1 cellular context compared by ENCODE assay signal in the genomic region with DNA sequence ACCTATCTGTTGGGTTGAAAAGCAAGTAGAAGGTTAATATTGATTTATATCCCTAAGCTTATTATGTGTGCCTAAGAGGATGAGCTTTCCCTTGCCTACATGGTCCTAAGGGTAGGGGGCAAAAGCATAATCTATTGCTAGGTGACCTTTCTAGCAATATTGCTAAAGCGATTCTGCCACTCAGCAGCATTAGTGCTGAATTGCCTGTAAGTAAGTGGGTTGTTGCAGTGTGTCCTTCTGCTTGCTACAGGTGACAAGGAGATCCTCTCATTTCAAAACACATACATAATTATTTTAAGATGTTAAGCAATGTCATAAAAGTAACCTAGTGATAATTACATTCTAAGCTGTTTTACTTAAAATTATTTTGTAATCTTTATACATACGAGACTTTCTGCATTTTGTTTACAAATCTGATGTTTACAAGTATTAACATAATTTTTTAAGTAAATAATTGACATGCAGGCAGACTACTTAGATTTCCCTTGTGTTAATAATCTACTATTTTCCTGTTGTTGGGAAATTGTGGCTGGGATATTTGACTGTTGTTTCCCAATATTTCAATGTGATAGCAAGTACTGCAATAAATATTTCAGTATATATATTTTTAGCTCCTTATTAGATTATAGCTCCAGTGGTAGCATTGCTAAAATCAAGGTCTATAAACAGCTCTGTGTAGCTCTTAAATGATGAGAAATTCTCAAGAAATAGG.
TF ChIP-seq lines count a peak whose summit lies in the region.

No MANE protein-coding gene starts in this region.

TF ChIP-seq in GM23338, 12 proteins besides CTCF, POLR2A, EP300 and RAD21 (continued from another document):
- TF ChIP-seq, protein P1, sequence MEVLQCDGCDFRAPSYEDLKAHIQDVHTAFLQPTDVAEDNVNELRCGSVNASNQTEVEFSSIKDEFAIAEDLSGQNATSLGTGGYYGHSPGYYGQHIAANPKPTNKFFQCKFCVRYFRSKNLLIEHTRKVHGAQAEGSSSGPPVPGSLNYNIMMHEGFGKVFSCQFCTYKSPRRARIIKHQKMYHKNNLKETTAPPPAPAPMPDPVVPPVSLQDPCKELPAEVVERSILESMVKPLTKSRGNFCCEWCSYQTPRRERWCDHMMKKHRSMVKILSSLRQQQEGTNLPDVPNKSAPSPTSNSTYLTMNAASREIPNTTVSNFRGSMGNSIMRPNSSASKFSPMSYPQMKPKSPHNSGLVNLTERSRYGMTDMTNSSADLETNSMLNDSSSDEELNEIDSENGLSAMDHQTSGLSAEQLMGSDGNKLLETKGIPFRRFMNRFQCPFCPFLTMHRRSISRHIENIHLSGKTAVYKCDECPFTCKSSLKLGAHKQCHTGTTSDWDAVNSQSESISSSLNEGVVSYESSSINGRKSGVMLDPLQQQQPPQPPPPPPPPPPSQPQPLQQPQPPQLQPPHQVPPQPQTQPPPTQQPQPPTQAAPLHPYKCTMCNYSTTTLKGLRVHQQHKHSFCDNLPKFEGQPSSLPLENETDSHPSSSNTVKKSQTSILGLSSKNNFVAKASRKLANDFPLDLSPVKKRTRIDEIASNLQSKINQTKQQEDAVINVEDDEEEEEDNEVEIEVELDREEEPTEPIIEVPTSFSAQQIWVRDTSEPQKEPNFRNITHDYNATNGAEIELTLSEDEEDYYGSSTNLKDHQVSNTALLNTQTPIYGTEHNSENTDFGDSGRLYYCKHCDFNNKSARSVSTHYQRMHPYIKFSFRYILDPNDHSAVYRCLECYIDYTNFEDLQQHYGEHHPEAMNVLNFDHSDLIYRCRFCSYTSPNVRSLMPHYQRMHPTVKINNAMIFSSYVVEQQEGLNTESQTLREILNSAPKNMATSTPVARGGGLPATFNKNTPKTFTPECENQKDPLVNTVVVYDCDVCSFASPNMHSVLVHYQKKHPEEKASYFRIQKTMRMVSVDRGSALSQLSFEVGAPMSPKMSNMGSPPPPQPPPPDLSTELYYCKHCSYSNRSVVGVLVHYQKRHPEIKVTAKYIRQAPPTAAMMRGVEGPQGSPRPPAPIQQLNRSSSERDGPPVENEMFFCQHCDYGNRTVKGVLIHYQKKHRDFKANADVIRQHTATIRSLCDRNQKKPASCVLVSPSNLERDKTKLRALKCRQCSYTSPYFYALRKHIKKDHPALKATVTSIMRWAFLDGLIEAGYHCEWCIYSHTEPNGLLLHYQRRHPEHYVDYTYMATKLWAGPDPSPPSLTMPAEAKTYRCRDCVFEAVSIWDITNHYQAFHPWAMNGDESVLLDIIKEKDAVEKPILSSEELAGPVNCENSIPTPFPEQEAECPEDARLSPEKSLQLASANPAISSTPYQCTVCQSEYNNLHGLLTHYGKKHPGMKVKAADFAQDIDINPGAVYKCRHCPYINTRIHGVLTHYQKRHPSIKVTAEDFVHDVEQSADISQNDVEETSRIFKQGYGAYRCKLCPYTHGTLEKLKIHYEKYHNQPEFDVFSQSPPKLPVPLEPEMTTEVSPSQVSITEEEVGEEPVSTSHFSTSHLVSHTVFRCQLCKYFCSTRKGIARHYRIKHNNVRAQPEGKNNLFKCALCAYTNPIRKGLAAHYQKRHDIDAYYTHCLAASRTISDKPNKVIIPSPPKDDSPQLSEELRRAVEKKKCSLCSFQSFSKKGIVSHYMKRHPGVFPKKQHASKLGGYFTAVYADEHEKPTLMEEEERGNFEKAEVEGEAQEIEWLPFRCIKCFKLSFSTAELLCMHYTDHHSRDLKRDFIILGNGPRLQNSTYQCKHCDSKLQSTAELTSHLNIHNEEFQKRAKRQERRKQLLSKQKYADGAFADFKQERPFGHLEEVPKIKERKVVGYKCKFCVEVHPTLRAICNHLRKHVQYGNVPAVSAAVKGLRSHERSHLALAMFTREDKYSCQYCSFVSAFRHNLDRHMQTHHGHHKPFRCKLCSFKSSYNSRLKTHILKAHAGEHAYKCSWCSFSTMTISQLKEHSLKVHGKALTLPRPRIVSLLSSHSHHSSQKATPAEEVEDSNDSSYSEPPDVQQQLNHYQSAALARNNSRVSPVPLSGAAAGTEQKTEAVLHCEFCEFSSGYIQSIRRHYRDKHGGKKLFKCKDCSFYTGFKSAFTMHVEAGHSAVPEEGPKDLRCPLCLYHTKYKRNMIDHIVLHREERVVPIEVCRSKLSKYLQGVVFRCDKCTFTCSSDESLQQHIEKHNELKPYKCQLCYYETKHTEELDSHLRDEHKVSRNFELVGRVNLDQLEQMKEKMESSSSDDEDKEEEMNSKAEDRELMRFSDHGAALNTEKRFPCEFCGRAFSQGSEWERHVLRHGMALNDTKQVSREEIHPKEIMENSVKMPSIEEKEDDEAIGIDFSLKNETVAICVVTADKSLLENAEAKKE (CRISPR knock-in tag; IDR thresholded peaks at IDR 0.05), result no peak
